In the genomic region with DNA sequence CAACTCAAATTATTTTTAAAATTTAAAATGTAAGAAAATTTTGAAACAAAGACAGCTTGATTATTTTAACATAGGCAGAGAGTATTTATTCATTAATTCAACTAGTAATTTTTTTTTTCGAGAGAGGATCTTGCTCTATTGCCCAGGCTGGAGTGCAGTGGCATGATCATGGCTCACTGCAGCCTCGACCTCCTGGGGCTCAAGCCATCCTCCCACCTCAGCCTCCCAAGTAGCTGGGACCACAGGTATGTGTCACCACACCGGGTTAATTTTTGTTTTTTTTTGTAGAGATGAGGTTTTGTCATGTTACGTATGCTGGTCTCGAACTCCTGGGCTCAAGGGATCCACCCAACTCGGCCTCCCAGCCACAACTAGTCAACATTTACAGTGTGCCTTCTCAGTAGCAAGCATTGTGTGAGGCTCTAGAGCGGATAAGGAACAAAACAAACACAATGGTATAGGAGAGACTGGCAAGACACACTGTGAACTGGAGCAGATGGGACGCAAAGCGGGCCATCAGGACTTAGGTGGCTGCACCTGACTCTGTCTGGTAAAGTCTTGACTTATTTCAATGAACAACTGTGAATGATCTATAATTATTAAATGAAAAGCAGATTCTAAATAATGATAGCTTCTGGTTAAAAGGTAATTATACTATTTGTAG, we compare ENCODE assay signal across 24 cellular contexts.
"Had no signal": no experiment of that assay in that cellular context is flagged by ENCODE, and none has a peak within 500 bp of the region (broad histone marks: within the 10 kb centered on the region; RNA-seq: fewer than 3 reads in every experiment).

No MANE protein-coding gene starts in this region.

- ATAC-seq: heart right ventricle; stimulated activated effector memory CD8-positive, alpha-beta T cell treated with anti-CD3 and anti-CD28 coated beads, Interleukin-12 subunit alpha, Interleukin-12 subunit beta, amount 100 ng/mL, for 72 hours had no signal

- H3K9me3 ChIP-seq: heart right ventricle, left ventricle myocardium inferior, mucosa of descending colon, sigmoid colon, upper lobe of left lung, vagina had no signal

- DNase-seq: activated CD4-positive, alpha-beta memory T cell treated with anti-CD3 and anti-CD28 coated beads, Interleukin-2, amount 10 ng/mL, durations not matched to agents 7 days and 5 days; activated CD4-positive, alpha-beta T cell treated with anti-CD3 and anti-CD28 coated beads, Interleukin-2, amount 10 ng/mL, durations not matched to agents 7 days and 5 days; activated CD4-positive, CD25-positive, alpha-beta regulatory T cell treated with anti-CD3 and anti-CD28 coated beads, Interleukin-2, amount 50 U/mL, for 72 hours; activated CD8-positive, alpha-beta memory T cell treated with anti-CD3 and anti-CD28 coated beads, Interleukin-2, amount 50 U/mL, for 48 hours; activated gamma-delta T cell; activated naive CD4-positive, alpha-beta T cell treated with anti-CD3 and anti-CD28 coated beads, Interleukin-2, amount 10 ng/mL, durations not matched to agents 7 days and 5 days; activated naive CD8-positive, alpha-beta T cell treated with anti-CD3 and anti-CD28 coated beads, Interleukin-2, amount 10 ng/mL, durations not matched to agents 7 days and 5 days; activated T-cell treated with anti-CD3 and anti-CD28 coated beads, Interleukin-2, amount 50 U/mL, for 24 hours; amniotic stem cell; caudate nucleus; heart right ventricle; islet precursor cell; left ventricle myocardium inferior; mucosa of descending colon; retina; sigmoid colon; small intestine; stimulated activated CD4-positive, alpha-beta T cell treated with anti-CD3 and anti-CD28 coated beads, Interleukin-4, amount 100 ng/mL, for 24 hours; T-helper 1 cell; upper lobe of left lung; WERI-Rb-1 had no signal

- H3K4me3 ChIP-seq: heart right ventricle, left ventricle myocardium inferior, mucosa of descending colon, sigmoid colon, upper lobe of left lung, vagina had no signal

- H3K27me3 ChIP-seq: heart right ventricle, sigmoid colon, upper lobe of left lung, vagina had no signal

- H3K27ac ChIP-seq: heart right ventricle, left ventricle myocardium inferior, sigmoid colon, upper lobe of left lung, vagina, WERI-Rb-1 had no signal

- FAIRE-seq: endothelial cell of umbilical vein, small intestine had no signal

- H3K36me3 ChIP-seq: vagina, WERI-Rb-1 had no signal
